15 cellular contexts compared by ENCODE assay signal in genomic region chr10:98886686-98887085, GRCh38.
DNase-seq lines count a peak whose midpoint lies in the region; ATAC-seq and TF ChIP-seq lines count a peak whose summit lies in the region.
"Had no signal": no experiment of that assay in that cellular context is flagged by ENCODE, and none has a peak within 500 bp of the region (broad histone marks: within the 10 kb centered on the region; RNA-seq: fewer than 3 reads in every experiment).

No MANE protein-coding gene starts in this region.

- no peaks in the 10 kb centered on the region for H3K36me3 ChIP-seq in PC-3 (ENCODE audit: low read depth, low read length)
- H3K36me3 ChIP-seq in BE2C: no peaks in the 10 kb centered on the region
- H3K36me3 ChIP-seq: gastroesophageal sphincter, thoracic aorta, WERI-Rb-1 had no signal

- POLR2A ChIA-PET in PC-3 (lab: Charles Lee; ENCODE audit: unreplicated experiment): no interaction called here

- ATAC-seq in PC-3: no peak
- ATAC-seq in GM21390 (IDR thresholded peaks at IDR 0.05; ENCODE audit: unreplicated experiment): no peak
- ATAC-seq: CD8-positive, alpha-beta T cell; gastroesophageal sphincter; right cardiac atrium had no signal

- CTCF ChIA-PET in PC-3 (lab: Charles Lee): no interaction called here

- no peak overlapping the region for H3K27ac ChIP-seq in PC-3 (ENCODE audit: low read length)
- H3K27ac ChIP-seq: 22Rv1, gastroesophageal sphincter, thoracic aorta, WERI-Rb-1 had no signal

- H3K4me1 ChIP-seq in PC-3 (ENCODE audit: insufficient read depth, low read length): 0 out of 2 replicates have a peak, but pooled peaks cover 3% of the 10 kb centered on the region
- no peaks in the 10 kb centered on the region for H3K4me1 ChIP-seq in BE2C
- H3K4me1 ChIP-seq: gastroesophageal sphincter had no signal

- H3K4me3 ChIP-seq in PC-3 (ENCODE audit: low read length) (no peak overlapping the region), epithelial cell of esophagus (ENCODE audit: low read length) (no peak overlapping the region), BE2C (ENCODE audit: low read depth, low read length) (no peak overlapping the region)
- H3K4me3 ChIP-seq: gastroesophageal sphincter, thoracic aorta had no signal

- DNase-seq in DMS53 (lab: John Stamatoyannopoulos, UW) (peak; percentile 21), DMS53 treated with DMSO at 0.1 percent for 48 hours (lab: John Stamatoyannopoulos, UW; ENCODE audit: unreplicated experiment) (no peak), PC-3 (peak; percentile 43), epithelial cell of esophagus (ENCODE audit: low read depth) (peak; percentile 68), renal cortical epithelial cell (ENCODE audit: low read depth) (peak; percentile 10), NCI-H2227 (lab: John Stamatoyannopoulos, UW; ENCODE audit: unreplicated experiment) (no peak), BE2C (no peak)
- DNase-seq: activated gamma-delta T cell; CD8-positive, alpha-beta T cell; right cardiac atrium; WERI-Rb-1 had no signal

- no peak overlapping the region for H3K4me2 ChIP-seq in PC-3 (ENCODE audit: low read length)

- no peak overlapping the region for H3K9ac ChIP-seq in PC-3 (ENCODE audit: low read length)

- TF ChIP-seq CTCF in PC-3 (conservative IDR thresholded peaks at IDR 0.05; ENCODE audit: low read depth, low read length) (no peak), epithelial cell of esophagus (IDR thresholded peaks at IDR 0.05; ENCODE audit: insufficient read depth, low read depth, low read length, missing control alignments) (no peak), BE2C (IDR thresholded peaks at IDR 0.05; ENCODE audit: low read depth, low read length) (no peak)

- intact Hi-C loops in PC-3 (cut with micrococcal nuclease): no loop called here

- no peak overlapping the region for H2AFZ ChIP-seq in PC-3 (ENCODE audit: low read length)

- no peaks in the 10 kb centered on the region for H3F3A ChIP-seq in PC-3 (ENCODE audit: low read length, unreplicated experiment)

- no peaks in the 10 kb centered on the region for H4K20me1 ChIP-seq in PC-3 (ENCODE audit: low read length)

- no peaks in the 10 kb centered on the region for H3K27me3 ChIP-seq in PC-3 (ENCODE audit: low read length)
- no peaks in the 10 kb centered on the region for H3K27me3 ChIP-seq in BE2C
- H3K27me3 ChIP-seq: gastroesophageal sphincter had no signal

- H3K9me3 ChIP-seq in PC-3 (ENCODE audit: low read length): no peaks in the 10 kb centered on the region
- H3K9me3 ChIP-seq in BE2C: no peaks in the 10 kb centered on the region
- H3K9me3 ChIP-seq: gastroesophageal sphincter, thoracic aorta had no signal

- no peaks in the 10 kb centered on the region for H3K79me2 ChIP-seq in PC-3 (ENCODE audit: low read length)

- no TSS peak for BruUV-seq in PC-3 (replicated peaks; lab: Mats Ljungman, UMichigan)

- H3K9me2 ChIP-seq in PC-3 (replicated peaks; ENCODE audit: low read length): no peaks in the 10 kb centered on the region

Comparison
In these comparisons a context has a peak if more than half of its experiments do, and no peak if none do; other contexts are left out.
1. DNase-seq: peak in DMS53 (single experiment), PC-3 (single experiment), epithelial cell of esophagus (single experiment) and renal cortical epithelial cell (single experiment); none in DMS53 treated with DMSO at 0.1 percent for 48 hours (single experiment), NCI-H2227 (single experiment) and BE2C (single experiment).